18 cellular contexts compared by ENCODE assay signal in the genomic region with DNA sequence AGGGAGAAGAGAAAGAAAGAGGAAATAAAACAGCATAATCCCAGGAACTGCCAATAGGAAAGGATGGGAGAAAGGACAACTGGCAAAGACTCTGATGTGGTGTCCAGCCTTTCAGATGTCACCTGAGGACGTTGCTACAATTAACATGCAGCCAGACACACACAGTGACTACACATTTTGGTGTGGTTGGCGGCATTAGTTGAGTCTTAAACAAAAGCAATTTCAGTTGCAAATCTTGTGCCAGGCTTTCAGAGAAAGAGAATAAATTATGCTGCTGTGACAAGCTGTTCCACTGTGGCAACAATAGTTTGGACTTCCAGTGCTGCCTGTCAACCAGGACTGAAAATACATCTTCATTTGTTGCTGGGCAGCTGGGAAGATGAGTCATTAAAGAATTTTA.
"Had no signal": no experiment of that assay in that cellular context is flagged by ENCODE, and none has a peak within 500 bp of the region (broad histone marks: within the 10 kb centered on the region; RNA-seq: fewer than 3 reads in every experiment).

No MANE protein-coding gene starts in this region.

- H3K4me1 Mint-ChIP-seq: stimulated activated memory B cell treated with anti-CD40 and anti-IgM and Interleukin-4, amounts not matched to agents 10 μg/mL and 1 μg/mL and 100 μg/mL, for 72 hours had no signal

- H3K79me2 ChIP-seq: parathyroid adenoma had no signal

- H3K4me3 Mint-ChIP-seq: natural killer cell; stimulated activated memory B cell treated with anti-CD40 and anti-IgM and Interleukin-4, amounts not matched to agents 10 μg/mL and 1 μg/mL and 100 μg/mL, for 72 hours; stimulated activated naive CD8-positive, alpha-beta T cell treated with anti-CD3 and anti-CD28 coated beads, Interleukin-15, Interleukin-2, amounts not matched to agents 100 ng/mL and 50 ng/mL, for 24 hours had no signal

- H3K27ac Mint-ChIP-seq: natural killer cell; stimulated activated memory B cell treated with anti-CD40 and anti-IgM and Interleukin-4, amounts not matched to agents 10 μg/mL and 1 μg/mL and 100 μg/mL, for 72 hours; stimulated activated naive CD8-positive, alpha-beta T cell treated with anti-CD3 and anti-CD28 coated beads, Interleukin-15, Interleukin-2, amounts not matched to agents 100 ng/mL and 50 ng/mL, for 24 hours had no signal

- DNase-seq: effector CD4-positive, alpha-beta T cell; foreskin melanocyte; heart left ventricle; kidney glomerular epithelial cell; natural killer cell; psoas muscle; retina; right lobe of liver; stimulated activated CD4-positive, alpha-beta T cell treated with anti-CD3 and anti-CD28 coated beads, Interleukin-15, amount 100 ng/mL, for 24 hours; stimulated activated CD4-positive, alpha-beta T cell treated with anti-CD3 and anti-CD28 coated beads, Interleukin-1b, Interleukin-23, amount 100 ng/mL, for 48 hours; stimulated activated CD4-positive, alpha-beta T cell treated with anti-CD3 and anti-CD28 coated beads, Interleukin-4, amount 100 ng/mL, for 24 hours; testis; upper lobe of right lung had no signal

- H3K27me3 ChIP-seq: heart left ventricle, right lobe of liver, testis, tibial nerve, upper lobe of right lung had no signal

- H3K36me3 Mint-ChIP-seq: natural killer cell; stimulated activated memory B cell treated with anti-CD40 and anti-IgM and Interleukin-4, amounts not matched to agents 10 μg/mL and 1 μg/mL and 100 μg/mL, for 72 hours had no signal

- H2AFZ ChIP-seq: parathyroid adenoma had no signal

- ATAC-seq: heart left ventricle; natural killer cell; psoas muscle; right lobe of liver; stimulated activated memory B cell treated with anti-CD40 and anti-IgM and Interleukin-4, amounts not matched to agents 10 μg/mL and 1 μg/mL and 100 μg/mL, for 72 hours; upper lobe of right lung had no signal

- H3K9me3 ChIP-seq: heart left ventricle, psoas muscle, right lobe of liver, testis, tibial nerve, upper lobe of right lung had no signal

- H3K36me3 ChIP-seq: heart left ventricle, right lobe of liver, tibial nerve, upper lobe of right lung had no signal

- H3K9ac ChIP-seq: parathyroid adenoma had no signal

- H3K4me1 ChIP-seq: parathyroid adenoma, psoas muscle, right lobe of liver, testis, tibial nerve, upper lobe of right lung had no signal

- H3K9me3 Mint-ChIP-seq: natural killer cell; stimulated activated naive CD8-positive, alpha-beta T cell treated with anti-CD3 and anti-CD28 coated beads, Interleukin-15, Interleukin-2, amounts not matched to agents 100 ng/mL and 50 ng/mL, for 24 hours had no signal

- H3K4me3 ChIP-seq: coronary artery, heart left ventricle, psoas muscle, right lobe of liver, testis, tibial nerve, upper lobe of right lung had no signal

- H3K27ac ChIP-seq: coronary artery, heart left ventricle, parathyroid adenoma, psoas muscle, right lobe of liver, testis, tibial nerve, upper lobe of right lung had no signal
